30 cellular contexts compared by ENCODE assay signal in the genomic region with DNA sequence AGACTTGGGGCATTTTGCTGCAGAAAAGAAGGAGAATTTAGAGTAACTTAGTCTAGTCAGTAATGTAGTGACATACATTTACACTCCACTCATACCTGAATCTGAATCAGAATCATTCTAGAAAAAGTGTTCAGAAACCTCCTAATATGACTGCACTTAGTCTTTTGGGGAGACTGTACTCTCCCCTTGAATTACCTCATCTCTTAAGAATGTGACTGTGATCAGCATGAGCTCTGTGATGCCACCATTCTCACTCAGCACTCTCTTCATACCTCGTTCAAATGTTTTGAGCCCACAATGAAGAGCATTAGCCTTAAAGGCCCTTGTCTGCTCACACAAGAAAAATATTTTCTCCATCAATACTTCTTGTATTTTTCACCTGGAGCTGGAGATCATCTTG.
"Had no signal": no experiment of that assay in that cellular context is flagged by ENCODE, and none has a peak within 500 bp of the region (broad histone marks: within the 10 kb centered on the region; RNA-seq: fewer than 3 reads in every experiment).

No MANE protein-coding gene starts in this region.

- FAIRE-seq: endometrium, endothelial cell of umbilical vein, frontal cortex had no signal

- DNase-seq: activated CD4-positive, alpha-beta T cell treated with anti-CD3 and anti-CD28 coated beads for 48 hours; activated CD4-positive, alpha-beta T cell treated with anti-CD3 and anti-CD28 coated beads, Interleukin-2, amount 50 U/mL, for 1 hour; activated CD4-positive, alpha-beta T cell treated with anti-CD3 and anti-CD28 coated beads, Interleukin-2, amount 50 U/mL, for 48 hours; activated CD4-positive, CD25-positive, alpha-beta regulatory T cell; activated CD4-positive, CD25-positive, alpha-beta regulatory T cell treated with anti-CD3 and anti-CD28 coated beads, Interleukin-2, amount 50 U/mL, for 72 hours; activated CD8-positive, alpha-beta memory T cell treated with anti-CD3 and anti-CD28 coated beads for 24 hours; activated CD8-positive, alpha-beta T cell treated with anti-CD3 and anti-CD28 coated beads for 36 hours; activated gamma-delta T cell; activated naive CD4-positive, alpha-beta T cell; activated naive CD4-positive, alpha-beta T cell treated with anti-CD3 and anti-CD28 coated beads, Interleukin-2, amount 10 ng/mL, durations not matched to agents 7 days and 5 days; activated naive CD8-positive, alpha-beta T cell treated with anti-CD3 and anti-CD28 coated beads, Interleukin-2, amount 10 ng/mL, durations not matched to agents 7 days and 5 days; activated T-cell treated with anti-CD3 and anti-CD28 coated beads, Interleukin-2, amount 50 U/mL, for 48 hours; central memory CD4-positive, alpha-beta T cell; cerebellar nuclear complex; colonic mucosa; effector CD8-positive, alpha-beta T cell; esophagus squamous epithelium; head of caudate nucleus; T-helper 2 cell had no signal

- H3K27me3 Mint-ChIP-seq: activated CD8-positive, alpha-beta T cell treated with anti-CD3 and anti-CD28 coated beads for 36 hours; activated naive CD4-positive, alpha-beta T cell treated with anti-CD3 and anti-CD28 coated beads, Interleukin-2, amount 10 ng/mL, durations not matched to agents 7 days and 5 days; brain had no signal

- ATAC-seq: activated CD8-positive, alpha-beta T cell treated with anti-CD3 and anti-CD28 coated beads for 36 hours had no signal

- H3K4me1 ChIP-seq: ascending aorta, breast epithelium, colonic mucosa, esophagus squamous epithelium had no signal

- H3K36me3 ChIP-seq: ascending aorta, breast epithelium, cardiac muscle cell, colonic mucosa, esophagus squamous epithelium had no signal

- H3K4me1 Mint-ChIP-seq: activated naive CD4-positive, alpha-beta T cell treated with anti-CD3 and anti-CD28 coated beads, Interleukin-2, amount 10 ng/mL, durations not matched to agents 7 days and 5 days; activated naive CD8-positive, alpha-beta T cell treated with anti-CD3 and anti-CD28 coated beads, Interleukin-2, amount 10 ng/mL, durations not matched to agents 7 days and 5 days; brain had no signal

- H3K27ac ChIP-seq: ascending aorta, breast epithelium, cardiac muscle cell, colonic mucosa, epithelial cell of prostate, esophagus squamous epithelium, VCaP had no signal

- H3K27me3 ChIP-seq: ascending aorta, breast epithelium, cardiac muscle cell, colonic mucosa, esophagus squamous epithelium had no signal

- H3K36me3 Mint-ChIP-seq: activated naive CD4-positive, alpha-beta T cell treated with anti-CD3 and anti-CD28 coated beads, Interleukin-2, amount 10 ng/mL, durations not matched to agents 7 days and 5 days; activated naive CD4-positive, alpha-beta T cell treated with anti-CD3 and anti-CD28 coated beads, Interleukin-2, amount 50 U/mL, for 72 hours; activated naive CD8-positive, alpha-beta T cell treated with anti-CD3 and anti-CD28 coated beads, Interleukin-2, amount 10 ng/mL, durations not matched to agents 7 days and 5 days; brain had no signal

- H3K27ac Mint-ChIP-seq: activated CD8-positive, alpha-beta T cell treated with anti-CD3 and anti-CD28 coated beads for 36 hours; activated naive CD4-positive, alpha-beta T cell treated with anti-CD3 and anti-CD28 coated beads, Interleukin-2, amount 10 ng/mL, durations not matched to agents 7 days and 5 days; activated naive CD4-positive, alpha-beta T cell treated with anti-CD3 and anti-CD28 coated beads, Interleukin-2, amount 50 U/mL, for 72 hours; activated naive CD8-positive, alpha-beta T cell treated with anti-CD3 and anti-CD28 coated beads, Interleukin-2, amount 10 ng/mL, durations not matched to agents 7 days and 5 days; activated T-helper 1 cell treated with anti-CD3 and anti-CD28 coated beads, Interleukin-12 subunit alpha, Interleukin-12 subunit beta, Interleukin-2, Interleukin-4 antibody, amounts not matched to agents 30 ng/mL and 10 ng/mL and 1 ng/mL, durations not matched to agents 14 hours and 24 hours and 36 hours; brain had no signal

- H3K4me3 Mint-ChIP-seq: activated CD8-positive, alpha-beta T cell treated with anti-CD3 and anti-CD28 coated beads for 36 hours; activated naive CD4-positive, alpha-beta T cell treated with anti-CD3 and anti-CD28 coated beads, Interleukin-2, amount 10 ng/mL, durations not matched to agents 7 days and 5 days; activated naive CD8-positive, alpha-beta T cell treated with anti-CD3 and anti-CD28 coated beads, Interleukin-2, amount 10 ng/mL, durations not matched to agents 7 days and 5 days; activated T-helper 1 cell treated with anti-CD3 and anti-CD28 coated beads, Interleukin-12 subunit alpha, Interleukin-12 subunit beta, Interleukin-2, Interleukin-4 antibody, amounts not matched to agents 30 ng/mL and 10 ng/mL and 1 ng/mL, durations not matched to agents 14 hours and 24 hours and 36 hours; brain had no signal

- H3K9me3 Mint-ChIP-seq: activated CD8-positive, alpha-beta T cell treated with anti-CD3 and anti-CD28 coated beads for 36 hours; activated naive CD4-positive, alpha-beta T cell treated with anti-CD3 and anti-CD28 coated beads, Interleukin-2, amount 10 ng/mL, durations not matched to agents 7 days and 5 days; activated naive CD4-positive, alpha-beta T cell treated with anti-CD3 and anti-CD28 coated beads, Interleukin-2, amount 50 U/mL, for 72 hours; activated naive CD8-positive, alpha-beta T cell treated with anti-CD3 and anti-CD28 coated beads, Interleukin-2, amount 10 ng/mL, durations not matched to agents 7 days and 5 days; activated T-helper 1 cell treated with anti-CD3 and anti-CD28 coated beads, Interleukin-12 subunit alpha, Interleukin-12 subunit beta, Interleukin-2, Interleukin-4 antibody, amounts not matched to agents 30 ng/mL and 10 ng/mL and 1 ng/mL, durations not matched to agents 14 hours and 24 hours and 36 hours; brain had no signal

- H3K9me3 ChIP-seq: ascending aorta, breast epithelium, colonic mucosa, esophagus squamous epithelium had no signal

- H3K4me3 ChIP-seq: ascending aorta, breast epithelium, cardiac muscle cell, colonic mucosa, esophagus squamous epithelium had no signal
